In genomic region chr6:24744911-24745310, GRCh38 we compare ENCODE assay signal across 1 cellular context.
TF ChIP-seq lines count a peak whose summit lies in the region.

No MANE protein-coding gene starts in this region.

TF ChIP-seq in K562, 482 proteins besides CTCF, POLR2A, EP300 and RAD21:
- no peak for TF ChIP-seq ARID2 (IDR thresholded peaks at IDR 0.05)
- no peak for TF ChIP-seq ZNF239 (CRISPR knock-in tag; IDR thresholded peaks at IDR 0.05)
- TF ChIP-seq MEF2D (tag; conservative IDR thresholded peaks at IDR 0.05; ENCODE audit: low read depth), result no peak
- TF ChIP-seq MAZ (CRISPR knock-in tag; conservative IDR thresholded peaks at IDR 0.05 in 1 of 2, IDR thresholded peaks at IDR 0.05 in 1 of 2), result no peak
- TF ChIP-seq LCOR (CRISPR knock-in tag; IDR thresholded peaks at IDR 0.05), result no peak
- TF ChIP-seq SETDB1 (IDR thresholded peaks at IDR 0.05; ENCODE audit: low read length), result no peak
